Comparison of ENCODE assay signal across 8 cellular contexts in genomic region chrX:107710617-107711391, GRCh38.
DNase-seq lines count a peak whose midpoint lies in the region; ATAC-seq and TF ChIP-seq lines count a peak whose summit lies in the region.

No MANE protein-coding gene starts in this region.

- H3K36me3 ChIP-seq in stomach, result peaks cover 20 to 28% (median 24%) of the 10 kb centered on the region in 4 donors

- H3K4me1 ChIP-seq in stomach, result peaks cover 4 to 33% (median 17%) of the 10 kb centered on the region in 4 donors

- H3K4me3 ChIP-seq in choroid plexus epithelial cell (ENCODE audit: low read depth, low read length) (no peak overlapping the region), lower leg skin (ENCODE audit: low read depth, poor library complexity, severe bottlenecking) (no peak overlapping the region), stomach (no peak overlapping the region)

- 12 to 32% methylated on average over 7 of the region's 7 CpGs for WGBS in lower leg skin, 2 donors
- WGBS in stomach, 5 donors, result 16 to 35% (median 20%) methylated on average over 7 of the region's 7 CpGs

- peak; percentile 84 for ATAC-seq in GM19468 (IDR thresholded peaks at IDR 0.05; ENCODE audit: extremely low read depth, unreplicated experiment)
- ATAC-seq in HG03469 (IDR thresholded peaks at IDR 0.05; ENCODE audit: unreplicated experiment), result peak; percentile 98

- DNase-seq in Caki2 (ENCODE audit: low read depth) (peak; percentile 84), SW480 (ENCODE audit: low spot score) (peak; percentile 41), choroid plexus epithelial cell (ENCODE audit: low read depth) (peak; percentile 97), lower leg skin (ENCODE audit: low spot score in 2 of 2) (peak; percentile 72 to 83), stomach (no peak), NCI-H1417 treated with DMSO at 0.1 percent for 48 hours (lab: John Stamatoyannopoulos, UW) (no peak)

- no peak for TF ChIP-seq EP300 in stomach (IDR thresholded peaks at IDR 0.05)

- no peak for TF ChIP-seq CTCF in choroid plexus epithelial cell (conservative IDR thresholded peaks at IDR 0.05; ENCODE audit: low read depth, low read length)
- no peak for TF ChIP-seq CTCF in lower leg skin (IDR thresholded peaks at IDR 0.05)
- TF ChIP-seq CTCF in stomach (IDR thresholded peaks at IDR 0.05), result no peak

- peak overlapping the region; percentile 90 to 97 (median 96) for H3K27ac ChIP-seq in stomach

- in situ Hi-C loops in Caki2 (cut with HindIII; ENCODE audit: low pct_unique_long_range_greater_than_20kb, low sequenced_read_pairs), result no loop called here

- H3K9me3 ChIP-seq in stomach, result no peaks in the 10 kb centered on the region

- H3K27me3 ChIP-seq in stomach, result no peaks in the 10 kb centered on the region

- intact Hi-C loops in lower leg skin (cut with DNase I; ENCODE audit: low total_unique reads), result no loop called here
- intact Hi-C loops in stomach (cut with DNase I; ENCODE audit: low total_unique reads), result no loop called here

- TF ChIP-seq POLR2A in lower leg skin (IDR thresholded peaks at IDR 0.05), result no peak
- no peak for TF ChIP-seq POLR2A in stomach (IDR thresholded peaks at IDR 0.05)

Comparison
In these comparisons a context has a peak if more than half of its experiments do, and no peak if none do; other contexts are left out.
1. DNase-seq: peak in Caki2 (single experiment), SW480 (single experiment), choroid plexus epithelial cell (single experiment) and lower leg skin (2 of 2); none in stomach (single experiment) and NCI-H1417 treated with DMSO at 0.1 percent for 48 hours (single experiment).